Comparison of ENCODE assay signal across 28 cellular contexts in genomic region chr1:213728593-213729536, GRCh38.
"Had no signal": no experiment of that assay in that cellular context is flagged by ENCODE, and none has a peak within 500 bp of the region (broad histone marks: within the 10 kb centered on the region; RNA-seq: fewer than 3 reads in every experiment).

No MANE protein-coding gene starts in this region.

- H3K36me3 Mint-ChIP-seq: naive thymus-derived CD8-positive, alpha-beta T cell; stimulated activated naive B cell treated with anti-CD40 and anti-IgM and Interleukin-4, amounts not matched to agents 10 μg/mL and 1 μg/mL and 100 μg/mL, for 72 hours had no signal

- DNase-seq: islet precursor cell; left ventricle myocardium superior; lower lobe of right lung; mammary epithelial cell; mesenchymal stem cell; naive thymus-derived CD8-positive, alpha-beta T cell; occipital lobe; psoas muscle; stimulated activated CD4-positive, alpha-beta T cell treated with anti-CD3 and anti-CD28 coated beads, Interleukin-12 subunit alpha, Interleukin-12 subunit beta, amount 100 ng/mL, for 4 hours; stimulated activated CD4-positive, alpha-beta T cell treated with anti-CD3 and anti-CD28 coated beads, Interleukin-15, amount 100 ng/mL, for 24 hours; stimulated activated CD4-positive, alpha-beta T cell treated with anti-CD3 and anti-CD28 coated beads, Interleukin-2, amount 100 ng/mL, for 24 hours; stimulated activated CD4-positive, alpha-beta T cell treated with anti-CD3 and anti-CD28 coated beads, Interleukin-4, amount 100 ng/mL, for 1 hour; stimulated activated naive B cell treated with anti-CD40 and anti-IgM and Interleukin-4, amounts not matched to agents 10 μg/mL and 1 μg/mL and 100 μg/mL, for 72 hours; stimulated activated naive CD8-positive, alpha-beta T cell treated with anti-CD3 and anti-CD28 coated beads, Interleukin-15, Interleukin-2, amounts not matched to agents 100 U/mL and 50 U/mL, for 24 hours; stomach; testis; thyroid gland; transverse colon; upper lobe of left lung had no signal

- ATAC-seq: left ventricle myocardium superior; lower lobe of right lung; naive thymus-derived CD8-positive, alpha-beta T cell; psoas muscle; sciatic nerve; stimulated activated naive B cell treated with anti-CD40 and anti-IgM and Interleukin-4, amounts not matched to agents 10 μg/mL and 1 μg/mL and 100 μg/mL, for 72 hours; stimulated activated naive CD8-positive, alpha-beta T cell treated with anti-CD3 and anti-CD28 coated beads, Interleukin-15, Interleukin-2, amounts not matched to agents 100 U/mL and 50 U/mL, for 24 hours had no signal

- H2AFZ ChIP-seq: hepatocyte, parathyroid adenoma had no signal

- H3K79me2 ChIP-seq: hepatocyte, parathyroid adenoma had no signal

- H3K4me3 ChIP-seq: hepatocyte, lower lobe of right lung, psoas muscle, right atrium auricular region, skin epidermis, stomach, testis, thyroid gland, transverse colon, upper lobe of left lung, vagina had no signal

- H3K27me3 Mint-ChIP-seq: stimulated activated naive B cell treated with anti-CD40 and anti-IgM and Interleukin-4, amounts not matched to agents 10 μg/mL and 1 μg/mL and 100 μg/mL, for 72 hours had no signal

- H3K27me3 ChIP-seq: hepatocyte, neutrophil, right atrium auricular region, stomach, testis, thyroid gland, transverse colon, upper lobe of left lung, vagina had no signal

- H3K27ac ChIP-seq: hepatocyte, lower lobe of right lung, neutrophil, parathyroid adenoma, psoas muscle, right atrium auricular region, skin epidermis, stomach, testis, thyroid gland, transverse colon, upper lobe of left lung, vagina had no signal

- H3K4me1 Mint-ChIP-seq: naive thymus-derived CD8-positive, alpha-beta T cell; stimulated activated naive B cell treated with anti-CD40 and anti-IgM and Interleukin-4, amounts not matched to agents 10 μg/mL and 1 μg/mL and 100 μg/mL, for 72 hours had no signal

- H3K9me3 ChIP-seq: lower lobe of right lung, neutrophil, right atrium auricular region, testis, thyroid gland, transverse colon, upper lobe of left lung, vagina had no signal

- H3K4me3 Mint-ChIP-seq: naive thymus-derived CD8-positive, alpha-beta T cell; nephron; neural crest cell; stimulated activated naive B cell treated with anti-CD40 and anti-IgM and Interleukin-4, amounts not matched to agents 10 μg/mL and 1 μg/mL and 100 μg/mL, for 72 hours had no signal

- H3K27ac Mint-ChIP-seq: naive thymus-derived CD8-positive, alpha-beta T cell; nephron; stimulated activated naive B cell treated with anti-CD40 and anti-IgM and Interleukin-4, amounts not matched to agents 10 μg/mL and 1 μg/mL and 100 μg/mL, for 72 hours had no signal

- H3K4me1 ChIP-seq: parathyroid adenoma, psoas muscle, testis, vagina had no signal

- H3K4me2 ChIP-seq: hepatocyte had no signal

- H3K36me3 ChIP-seq: lower lobe of right lung, neutrophil, right atrium auricular region, stomach, thyroid gland, transverse colon, upper lobe of left lung, vagina had no signal

- H3K9ac ChIP-seq: parathyroid adenoma had no signal
